Comparison of ENCODE assay signal across 8 cellular contexts in the genomic region with DNA sequence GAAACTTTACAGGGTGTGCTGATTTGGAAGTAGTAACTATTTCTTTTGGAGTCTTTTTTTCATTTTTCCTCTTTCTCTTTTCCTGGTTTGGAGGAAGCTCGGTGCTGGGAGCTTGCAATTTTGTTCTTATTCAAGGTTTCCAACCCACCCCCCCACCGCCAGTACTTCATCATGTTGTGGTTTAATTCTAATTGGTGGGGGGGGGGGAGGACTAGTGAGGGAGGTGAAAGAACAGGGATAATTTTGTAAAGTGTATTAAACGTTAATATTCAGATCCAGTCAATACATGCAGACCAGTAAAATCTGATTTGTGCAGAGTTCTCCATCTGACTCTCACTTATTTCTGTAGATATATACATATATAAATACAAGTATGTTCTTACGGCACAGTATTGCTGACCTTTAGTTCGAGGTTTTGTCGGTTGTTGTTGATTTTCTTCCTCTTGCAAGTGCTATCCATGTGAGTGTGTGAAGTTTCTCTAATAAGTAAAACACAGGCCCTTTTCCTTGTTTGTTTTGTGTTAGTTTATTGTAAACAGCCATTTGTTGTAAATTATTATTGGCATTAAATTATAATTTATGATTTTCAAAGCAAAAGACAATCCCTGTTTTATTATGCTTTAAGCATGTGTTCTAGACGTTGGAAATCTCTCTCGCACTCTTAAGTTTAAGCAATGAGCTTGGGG. TPM values are rescaled to one million over a fixed set of nuclear protein-coding genes. Genes with fewer than 3 reads are reported as not detected.
A peak's percentile ranks its signal among the peaks of the same experiment; 100 is the strongest.
DNase-seq lines count a peak whose midpoint lies in the region; ATAC-seq, FAIRE-seq and TF ChIP-seq lines count a peak whose summit lies in the region.

No MANE protein-coding gene starts in this region.

- TF ChIP-seq POLR2A in GM12878 (IDR thresholded peaks at IDR 0.05; ENCODE audit: low read depth, low read length) (no peak), stomach (IDR thresholded peaks at IDR 0.05) (no peak)

- no peaks in the 10 kb centered on the region for H4K20me1 ChIP-seq in GM12878 (ENCODE audit: control insufficient read depth, insufficient read depth)

- no peaks in the 10 kb centered on the region; the same call in 2 of the 3 replicates for H3K9me3 ChIP-seq in GM12878 (replicated peaks; ENCODE audit: control insufficient read depth, insufficient read depth, low read length)
- H3K9me3 ChIP-seq in kidney (ENCODE audit: control insufficient read depth in 1 of 2, low read length in 2 of 2), result no peaks in the 10 kb centered on the region
- H3K9me3 ChIP-seq in stomach, result no peaks in the 10 kb centered on the region
- no peaks in the 10 kb centered on the region for H3K9me3 ChIP-seq in SJCRH30 (replicated peaks)

- H3K79me2 ChIP-seq in GM12878 (ENCODE audit: control insufficient read depth, insufficient read depth, low read length), result no peaks in the 10 kb centered on the region; the same call in 1 of the 2 replicates

- H3K4me3 Mint-ChIP-seq in CD14-positive monocyte, result peak overlapping the region in 1 of 2 donors; percentile 83

- RAD21 ChIA-PET in GM12878 (lab: Charles Lee; ENCODE audit: unreplicated experiment), result interaction anchor here (0.7 to 10.3 kb wide), 12 partner anchors 10 to 1080 kb away, joined by 3 to 252 read pairs (median 6); partner anchors contain the start of gene NR2F2

- in situ Hi-C loops in GM12878 (cut with MboI), result loop anchor here (10.0 kb wide), 1 partner anchor 1075 kb away; no protein-coding TSS in a partner anchor

- TF ChIP-seq CTCF in GM12878 (IDR thresholded peaks at IDR 0.05 in 2 of 3, conservative IDR thresholded peaks at IDR 0.05 in 1 of 3; ENCODE audit: control insufficient read depth in 2 of 3, extremely low read depth in 1 of 3, insufficient read depth in 1 of 3, low read depth in 3 of 3, low read length in 3 of 3) (no peak), kidney (IDR thresholded peaks at IDR 0.05; ENCODE audit: borderline replicate concordance, extremely low read depth, insufficient read depth) (no peak), stomach (IDR thresholded peaks at IDR 0.05) (no peak), CD14-positive monocyte (IDR thresholded peaks at IDR 0.05) (no peak)

- intact Hi-C loops in GM12878 (cut with micrococcal nuclease; ENCODE audit: unreplicated experiment) (loop anchor here (5.0 to 10.0 kb wide), 2 partner anchors 493 to 835 kb away; no protein-coding TSS in a partner anchor), kidney (cut with DNase I) (loop anchor here (10.0 kb wide), 2 partner anchors 555 to 1055 kb away; no protein-coding TSS in a partner anchor), stomach (cut with DNase I; ENCODE audit: low total_unique reads) (no loop called here), CD14-positive monocyte (cut with micrococcal nuclease) (no loop called here)

- CTCF ChIA-PET in GM12878 (lab: Yijun Ruan, JAX), result interaction anchor here (1.5 to 13.0 kb wide), 3 partner anchors 11 to 20 kb away, joined by 5 to 212 read pairs (median 8); partner anchors contain the start of gene NR2F2

- peak overlapping the region; percentile 6; the same call in 1 of the 2 replicates for H2AFZ ChIP-seq in GM12878 (ENCODE audit: control insufficient read depth, low read depth, low read length)

- peaks cover 0 to 34% (median 19%) of the 10 kb centered on the region in 7 donors for H3K9me3 Mint-ChIP-seq in CD14-positive monocyte

- H3K27ac Mint-ChIP-seq in CD14-positive monocyte, result no peak overlapping the region

- H3K27me3 Mint-ChIP-seq in CD14-positive monocyte (ENCODE audit: low read depth in 3 of 3), result peaks cover 0 to 97% (median 96%) of the 10 kb centered on the region in 3 donors

- H3K36me3 ChIP-seq in GM12878 (ENCODE audit: control insufficient read depth in 2 of 2, insufficient read depth in 2 of 2, low read length in 1 of 2), result no peaks in the 10 kb centered on the region; a peak in 1 of 4 replicates
- H3K36me3 ChIP-seq in kidney (ENCODE audit: control insufficient read depth in 1 of 2, insufficient read depth in 2 of 2, low read length in 2 of 2), result peaks cover 0 to 52% of the 10 kb centered on the region in 2 donors
- H3K36me3 ChIP-seq in stomach, result peaks cover 13 to 37% (median 24%) of the 10 kb centered on the region in 4 donors
- H3K36me3 ChIP-seq in SJCRH30, result peaks cover 75% of the 10 kb centered on the region

- POLR2A ChIA-PET in GM12878 (lab: Charles Lee), result interaction anchor here (0.6 to 11.7 kb wide), 7 partner anchors 10 to 806 kb away, joined by 3 to 163 read pairs (median 3); partner anchors contain the start of gene NR2F2

- no peak for TF ChIP-seq RAD21 in GM12878 (IDR thresholded peaks at IDR 0.05; ENCODE audit: insufficient read depth, low read depth, low read length)

- H3K4me3 ChIP-seq in GM12878 (peak overlapping the region; percentile 14; the same call in 1 of the 2 replicates), kidney (ENCODE audit: low read length in 2 of 2) (peak overlapping the region; percentile 96 to 100), stomach (peak overlapping the region; percentile 80 to 89 (median 88)), SJCRH30 (no peak overlapping the region)

- SMC1A ChIA-PET in GM12878 (lab: Charles Lee; ENCODE audit: uncharacterized antibody, unreplicated experiment), result interaction anchor here (0.6 to 6.1 kb wide), 8 partner anchors 9 to 1080 kb away, joined by 3 to 103 read pairs (median 5); partner anchors contain the start of gene NR2F2

- H3K9ac ChIP-seq in GM12878 (ENCODE audit: control insufficient read depth, insufficient read depth, low read length), result peak overlapping the region; percentile 48; the same call in 1 of the 2 replicates
- H3K9ac ChIP-seq in kidney (ENCODE audit: low read length in 2 of 2), result peak overlapping the region; percentile 91 to 100

- FAIRE-seq in GM12878 (lab: Jason Lieb, UNC) (no peak), kidney (lab: Jason Lieb, UNC) (no peak)

- peak overlapping the region; percentile 40; the same call in 1 of the 2 replicates for H3K27ac ChIP-seq in GM12878 (ENCODE audit: control insufficient read depth, insufficient read depth)
- H3K27ac ChIP-seq in kidney (ENCODE audit: low read depth in 2 of 2, low read length in 2 of 2), result peak overlapping the region; percentile 92 to 97
- H3K27ac ChIP-seq in stomach, result peak overlapping the region; percentile 96 to 97 (median 97)
- no peak overlapping the region for H3K27ac ChIP-seq in SJCRH30

- DNase-seq in HT1080 (ENCODE audit: low read depth) (peak; percentile 14), GM12878 (ENCODE audit: low read depth, low spot score) (no peak), kidney (no peak), stomach (no peak), CD14-positive monocyte (ENCODE audit: low spot score) (no peak), SJCRH30 (no peak)

- BruUV-seq in GM12878 (replicated peaks; lab: Mats Ljungman, UMichigan), result no TSS peak

- peaks cover 4% of the 10 kb centered on the region for H3K4me1 Mint-ChIP-seq in CD14-positive monocyte

- TF ChIP-seq EP300 in GM12878 (IDR thresholded peaks at IDR 0.05; ENCODE audit: borderline replicate concordance in 1 of 2, control insufficient read depth in 1 of 2, low read depth in 2 of 2, low read length in 2 of 2) (no peak), stomach (IDR thresholded peaks at IDR 0.05) (no peak)

- ATAC-seq in GM12878 (no peak), GM21360 (IDR thresholded peaks at IDR 0.05; ENCODE audit: unreplicated experiment) (no peak), HG02884 (IDR thresholded peaks at IDR 0.05; ENCODE audit: unreplicated experiment) (no peak)

- 33% methylated on average over 7 of the region's 8 CpGs for WGBS in GM12878 (ENCODE audit: insufficient coverage, insufficient replicate concordance, low lambda C conversion rate, missing lambda C conversion rate)
- 2 to 9% (median 2%) methylated on average over 8 of the region's 8 CpGs for WGBS in stomach, 5 donors

- no peaks in the 10 kb centered on the region for H3K27me3 ChIP-seq in GM12878 (replicated peaks in 1 of 2; ENCODE audit: control insufficient read depth in 2 of 2, insufficient read depth in 2 of 2, low read length in 1 of 2)
- H3K27me3 ChIP-seq in stomach, result peaks cover 0 to 50% (median 0%) of the 10 kb centered on the region in 3 donors
- H3K27me3 ChIP-seq in SJCRH30, result no peaks in the 10 kb centered on the region

- H3K4me2 ChIP-seq in GM12878 (ENCODE audit: control insufficient read depth, insufficient read depth), result peak overlapping the region; percentile 54

- peaks cover 1 to 10% of the 10 kb centered on the region in 2 donors for H3K36me3 Mint-ChIP-seq in CD14-positive monocyte

- no peaks in the 10 kb centered on the region for H3K4me1 ChIP-seq in GM12878 (ENCODE audit: control insufficient read depth, insufficient read depth, low read length)
- H3K4me1 ChIP-seq in kidney (ENCODE audit: control insufficient read depth in 1 of 2, insufficient read depth in 1 of 2, low read depth in 1 of 2, low read length in 2 of 2), result peaks cover 9% of the 10 kb centered on the region in 2 donors
- peaks cover 15 to 35% (median 21%) of the 10 kb centered on the region in 4 donors for H3K4me1 ChIP-seq in stomach
- peaks cover 12% of the 10 kb centered on the region for H3K4me1 ChIP-seq in SJCRH30

TF ChIP-seq in GM12878, 131 proteins besides CTCF, POLR2A, EP300 and RAD21 (continues in another document):
- TF ChIP-seq RBBP5 (conservative IDR thresholded peaks at IDR 0.05) (no peak), SP1 (IDR thresholded peaks at IDR 0.05; ENCODE audit: low read depth, low read length) (no peak)

RNA-seq across cellular contexts. Expression of gene NR2F2, which starts 9.3 kb away (rescaled TPM):
- 11.4 and 27.9 TPM in 2 replicates for total RNA-seq in HT1080 (2014; rRNA removed; shearing (Covaris generic))
- 50.5 and 59.0 TPM in 2 replicates for polyA plus RNA-seq in HT1080 (2015; cell fraction: cytosol; rRNA removed)
- polyA plus RNA-seq in HT1080 (2015; cell fraction: nucleus; rRNA removed), result 54.7 and 54.8 TPM in 2 replicates
- total RNA-seq in GM12878 (2013; cell fraction: nucleolus; rRNA removed), result 21.4 and 23.4 TPM in 2 replicates
- 0.82 and 1.1 TPM in 2 replicates for total RNA-seq in GM12878 (2014; rRNA removed)
- total RNA-seq in GM12878 (2014; rRNA removed; fragmentation: Illumina TruSeq; extraction: Trizol), result 1.7 and 1.9 TPM in 2 replicates
- 9.4 and 10.1 TPM in 2 replicates for total RNA-seq in GM12878 (2021)
- 0.34 TPM for polyA plus RNA-seq in GM12878 (2011; ENCODE audit: low read depth)
- polyA plus RNA-seq in GM12878 (2011; rRNA removed), result 8.7 and 10.0 TPM in 2 replicates
- 13.9 and 14.3 TPM in 2 replicates for polyA plus RNA-seq in GM12878 (2011; cell fraction: cytosol; rRNA removed)
- 14.0 and 17.0 TPM in 2 replicates for polyA plus RNA-seq in GM12878 (2011; cell fraction: nucleus; rRNA removed)
- polyA plus RNA-seq in GM12878 (2012), result 2.4 and 2.6 TPM in 2 replicates
- 6.9 TPM in 2 replicates for polyA plus RNA-seq in GM12878 (2014; fragmentation: Illumina TruSeq; extraction: Trizol)
- polyA plus RNA-seq in GM12878 (2014; fragmentation: Nextera tagmentation; extraction: Ambion mirVana), result 1 to 10 TPM; 2.3 to 3.2 TPM
- 3.7 and 6.6 TPM in 2 replicates for polyA plus RNA-seq in GM12878 (2014; rRNA removed)
- polyA plus RNA-seq in GM12878 (2016; fragmentation: Nextera tagmentation; extraction: Ambion mirVana), result 1 to 10 TPM; 1.8 to 3.1 TPM
- polyA minus RNA-seq in GM12878 (2011; rRNA and poly(A)+ RNA removed), result 7.2 and 11.2 TPM in 2 replicates
- polyA minus RNA-seq in GM12878 (2011; cell fraction: cytosol; rRNA and poly(A)+ RNA removed), result 12.4 and 19.1 TPM in 2 replicates
- 9.9 and 15.4 TPM in 2 replicates for polyA minus RNA-seq in GM12878 (2011; cell fraction: nucleus; rRNA and poly(A)+ RNA removed)
- 191 TPM for total RNA-seq in kidney
- 42.5 TPM for polyA plus RNA-seq in kidney (ENCODE audit: insufficient read depth, low read depth, low replicate concordance)
- total RNA-seq in stomach, result 10 to 100 TPM; 36.8 to 96.2 (median 63.0) TPM
- polyA plus RNA-seq in stomach, result 10 to 100 TPM; 30.9 to 47.4 (median 39.7) TPM
- polyA plus RNA-seq in CD14-positive monocyte, result not detected
- 24.5 and 24.9 TPM in 2 replicates for total RNA-seq in SJCRH30 (2014; rRNA removed; shearing (Covaris generic))

Comparison
In these comparisons a context has a peak if more than half of its experiments do, and no peak if none do; other contexts are left out.
1. intact Hi-C loops: an anchor here in GM12878 (5.0 to 10.0 kb wide) and kidney (10.0 kb wide); none called in stomach and CD14-positive monocyte.